Comparison of ENCODE assay signal across 34 cellular contexts in the genomic region with DNA sequence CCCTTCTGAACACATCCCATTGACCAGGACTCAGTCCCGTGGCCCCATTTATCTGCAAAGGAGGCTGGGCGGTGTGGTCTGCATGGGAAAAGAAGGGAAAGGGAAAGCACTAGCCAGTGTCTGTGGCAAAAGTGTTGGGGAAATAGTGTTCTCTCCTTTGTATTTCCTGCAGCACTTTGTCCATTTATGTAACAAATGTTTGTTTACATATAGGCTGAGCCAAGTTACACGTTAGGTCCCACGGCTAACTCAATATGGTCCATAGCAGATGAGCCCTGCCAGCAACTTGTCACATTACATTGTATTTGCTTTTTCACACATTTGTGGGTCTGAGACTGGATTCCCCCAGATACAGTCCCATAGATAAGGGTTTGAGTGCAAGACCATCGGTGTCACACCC.
"Had no signal": no experiment of that assay in that cellular context is flagged by ENCODE, and none has a peak within 500 bp of the region (broad histone marks: within the 10 kb centered on the region; RNA-seq: fewer than 3 reads in every experiment).

No MANE protein-coding gene starts in this region.

- H3K4me1 ChIP-seq: adrenal gland, body of pancreas, breast epithelium had no signal

- ATAC-seq: activated naive CD4-positive, alpha-beta T cell treated with anti-CD3 and anti-CD28 coated beads, Interleukin-2, amount 50 U/mL, for 72 hours; activated naive CD8-positive, alpha-beta T cell treated with anti-CD3 and anti-CD28 coated beads, Interleukin-2, amount 50 U/mL, for 24 hours; activated T-cell treated with anti-CD3 and anti-CD28 coated beads, Interleukin-2, amount 50 U/mL, for 4 hours; activated T-cell treated with anti-CD3 and anti-CD28 coated beads, Interleukin-2, amount 50 U/mL, for 72 hours; activated T-helper 17 cell treated with anti-CD3 and anti-CD28 coated beads, Interleukin-2, amount 50 U/mL, for 72 hours; body of pancreas had no signal

- H3K27me3 ChIP-seq: adrenal gland, ascending aorta, body of pancreas, brain microvascular endothelial cell, breast epithelium, cardiac muscle cell had no signal

- H3K36me3 ChIP-seq: adrenal gland, ascending aorta, brain microvascular endothelial cell, breast epithelium, cardiac muscle cell had no signal

- FAIRE-seq: astrocyte, bronchial epithelial cell had no signal

- H3K4me3 ChIP-seq: adrenal gland, ascending aorta, body of pancreas, breast epithelium, cardiac muscle cell had no signal

- H3K9me3 ChIP-seq: adrenal gland, ascending aorta, body of pancreas, breast epithelium had no signal

- H3K27ac ChIP-seq: adrenal gland, ascending aorta, body of pancreas, brain microvascular endothelial cell, breast epithelium, cardiac muscle cell had no signal

- DNase-seq: activated effector memory CD4-positive, alpha-beta T cell treated with anti-CD3 and anti-CD28 coated beads, Interleukin-2, amount 50 U/mL, for 16 hours; activated effector memory CD4-positive, alpha-beta T cell treated with Interleukin-2 at 50 U/mL for 16 hours; activated gamma-delta T cell; activated gamma-delta T cell treated with Interleukin-2 at 50 U/mL for 16 hours; activated naive CD4-positive, alpha-beta T cell; activated naive CD4-positive, alpha-beta T cell treated with anti-CD3 and anti-CD28 coated beads for 36 hours; activated naive CD4-positive, alpha-beta T cell treated with anti-CD3 and anti-CD28 coated beads, Interleukin-2, amount 10 ng/mL, durations not matched to agents 7 days and 5 days; activated naive CD4-positive, alpha-beta T cell treated with anti-CD3 and anti-CD28 coated beads, Interleukin-2, amount 50 U/mL, for 16 hours; activated naive CD4-positive, alpha-beta T cell treated with Interleukin-2 at 50 U/mL for 16 hours; activated naive CD8-positive, alpha-beta T cell treated with anti-CD3 and anti-CD28 coated beads for 36 hours; activated naive CD8-positive, alpha-beta T cell treated with anti-CD3 and anti-CD28 coated beads, Interleukin-2, amount 10 ng/mL, durations not matched to agents 7 days and 5 days; activated naive CD8-positive, alpha-beta T cell treated with anti-CD3 and anti-CD28 coated beads, Interleukin-2, amount 50 U/mL, for 24 hours; activated T-cell treated with anti-CD3 and anti-CD28 coated beads, Interleukin-2, amount 50 U/mL, for 1 hour; activated T-cell treated with anti-CD3 and anti-CD28 coated beads, Interleukin-2, amount 50 U/mL, for 24 hours; activated T-cell treated with anti-CD3 and anti-CD28 coated beads, Interleukin-2, amount 50 U/mL, for 4 hours; activated T-cell treated with anti-CD3 and anti-CD28 coated beads, Interleukin-2, amount 50 U/mL, for 48 hours; activated T-cell treated with anti-CD3 and anti-CD28 coated beads, Interleukin-2, amount 50 U/mL, for 72 hours; adrenal gland; amniotic stem cell; amygdala; anterior cingulate cortex; aorta; body of pancreas; brain microvascular endothelial cell; caudate nucleus; central memory CD4-positive, alpha-beta T cell; cerebellar nuclear complex had no signal
